In the genomic region with DNA sequence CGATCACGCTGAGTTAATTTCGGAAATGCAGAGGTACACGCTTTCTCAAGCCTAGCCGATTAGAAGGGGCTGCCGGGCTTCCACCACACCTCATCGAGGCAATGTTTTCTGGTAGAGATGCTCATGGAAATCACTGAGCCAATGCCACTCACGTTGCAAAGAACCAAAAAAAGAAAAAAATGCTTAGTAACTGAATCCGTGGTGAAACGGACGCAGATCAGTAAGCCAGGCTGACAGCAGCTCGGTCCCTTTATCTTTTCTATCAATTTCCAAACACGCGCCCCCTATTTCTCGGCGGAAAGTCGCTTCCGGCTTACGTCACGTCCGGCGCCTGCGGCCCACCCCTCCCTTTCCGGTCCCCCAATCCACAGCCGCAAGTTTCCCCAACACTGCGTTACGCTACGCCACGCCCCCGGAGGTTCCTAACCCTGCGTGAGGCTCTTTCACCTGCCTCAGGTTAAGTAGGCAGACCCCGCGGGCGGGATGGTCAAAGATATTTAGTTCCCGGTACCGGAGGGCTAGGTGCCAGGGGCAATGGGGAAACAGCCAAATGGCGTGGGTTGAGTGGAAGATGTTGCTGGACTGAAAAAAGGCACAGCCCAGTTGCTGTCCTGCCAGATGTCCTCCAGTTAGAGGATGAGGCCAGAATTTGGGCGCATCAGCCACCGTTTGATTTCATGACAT, we compare ENCODE assay signal across 8 cellular contexts. TPM values are rescaled to one million over a fixed set of nuclear protein-coding genes. Genes with fewer than 3 reads are reported as not detected.
A peak's percentile ranks its signal among the peaks of the same experiment; 100 is the strongest.
DNase-seq lines count a peak whose midpoint lies in the region; ATAC-seq lines count a peak whose summit lies in the region.

A gene with protein sequence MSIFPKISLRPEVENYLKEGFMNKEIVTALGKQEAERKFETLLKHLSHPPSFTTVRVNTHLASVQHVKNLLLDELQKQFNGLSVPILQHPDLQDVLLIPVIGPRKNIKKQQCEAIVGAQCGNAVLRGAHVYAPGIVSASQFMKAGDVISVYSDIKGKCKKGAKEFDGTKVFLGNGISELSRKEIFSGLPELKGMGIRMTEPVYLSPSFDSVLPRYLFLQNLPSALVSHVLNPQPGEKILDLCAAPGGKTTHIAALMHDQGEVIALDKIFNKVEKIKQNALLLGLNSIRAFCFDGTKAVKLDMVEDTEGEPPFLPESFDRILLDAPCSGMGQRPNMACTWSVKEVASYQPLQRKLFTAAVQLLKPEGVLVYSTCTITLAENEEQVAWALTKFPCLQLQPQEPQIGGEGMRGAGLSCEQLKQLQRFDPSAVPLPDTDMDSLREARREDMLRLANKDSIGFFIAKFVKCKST (minus strand): TSS at position 264 of the 684 bp plus-strand sequence. CDS start 384 bp downstream, outside the sequence.

- peaks cover 20% of the 10 kb centered on the region for H3K36me3 Mint-ChIP-seq in T-helper 2 cell treated with Interferon-gamma antibody and Interleukin-4, amounts not matched to agents 5 μg/mL and 100 μg/mL, for 36 hours (ENCODE audit: low read depth)

- ATAC-seq in GM18498 (IDR thresholded peaks at IDR 0.05; ENCODE audit: unreplicated experiment): peak; percentile 98
- ATAC-seq in HG02852 (IDR thresholded peaks at IDR 0.05; ENCODE audit: unreplicated experiment): peak; percentile 99

- DNase-seq in NCI-H146 treated with DMSO at 0.1 percent for 48 hours (lab: John Stamatoyannopoulos, UW; ENCODE audit: unreplicated experiment) (peak; percentile 89), anterior cingulate cortex (lab: John Stamatoyannopoulos, UW) (peak; percentile 42 to 91 (median 83)), hepatic stellate cell (ENCODE audit: low spot score) (peak; percentile 76), renal cortical epithelial cell (ENCODE audit: low read depth) (peak; percentile 74), 8988T (no peak)
- DNase-seq in T-helper 2 cell treated with Interferon-gamma antibody and Interleukin-4, amounts not matched to agents 5 μg/mL and 100 μg/mL, for 36 hours (ENCODE audit: low spot score): peak; percentile 92

- peak within 1 kb of the TSS; percentile 99 for H3K27ac Mint-ChIP-seq in T-helper 2 cell treated with Interferon-gamma antibody and Interleukin-4, amounts not matched to agents 5 μg/mL and 100 μg/mL, for 36 hours

- no peaks in the 10 kb centered on the region for H3K9me3 Mint-ChIP-seq in T-helper 2 cell treated with Interferon-gamma antibody and Interleukin-4, amounts not matched to agents 5 μg/mL and 100 μg/mL, for 36 hours

- H3K4me1 Mint-ChIP-seq in T-helper 2 cell treated with Interferon-gamma antibody and Interleukin-4, amounts not matched to agents 5 μg/mL and 100 μg/mL, for 36 hours (ENCODE audit: low read depth): peaks cover 30% of the 10 kb centered on the region

- H3K4me3 Mint-ChIP-seq in T-helper 2 cell treated with Interferon-gamma antibody and Interleukin-4, amounts not matched to agents 5 μg/mL and 100 μg/mL, for 36 hours: peak within 1 kb of the TSS; percentile 97

- no peaks in the 10 kb centered on the region for H3K27me3 Mint-ChIP-seq in T-helper 2 cell treated with Interferon-gamma antibody and Interleukin-4, amounts not matched to agents 5 μg/mL and 100 μg/mL, for 36 hours (ENCODE audit: low read depth)

RNA-seq across cellular contexts. Expression of the gene that starts here (rescaled TPM):
- 8.0 and 12.0 TPM in 2 replicates for total RNA-seq in renal cortical epithelial cell
